8 cellular contexts compared by ENCODE assay signal in genomic region chr2:219175486-219175885, GRCh38. TPM values are rescaled to one million over a fixed set of nuclear protein-coding genes. Genes with fewer than 3 reads are reported as not detected.
DNase-seq lines count a peak whose midpoint lies in the region; FAIRE-seq and TF ChIP-seq lines count a peak whose summit lies in the region.

No MANE protein-coding gene starts in this region.

- H3K27ac ChIP-seq in SK-N-MC (no peak overlapping the region), skeletal muscle tissue (ENCODE audit: low read depth, low read length) (no peak overlapping the region)

- H3K4me3 ChIP-seq in SK-N-MC: peak overlapping the region; percentile 90
- peak overlapping the region; percentile 88 for H3K4me3 ChIP-seq in fibroblast of mammary gland (ENCODE audit: control insufficient read depth, low read depth, low read length)
- H3K4me3 ChIP-seq in skeletal muscle tissue (ENCODE audit: low read length in 3 of 3): peak overlapping the region; percentile 84 to 98 (median 96)

- DNase-seq in GM12892 (ENCODE audit: insufficient read length) (no peak), SK-N-MC (ENCODE audit: low read depth, low spot score) (no peak), fibroblast of mammary gland (ENCODE audit: low read depth) (no peak), NCI-H1417 treated with DMSO at 0.1 percent for 48 hours (lab: John Stamatoyannopoulos, UW) (no peak), NCI-H146 treated with DMSO at 0.1 percent for 48 hours (lab: John Stamatoyannopoulos, UW; ENCODE audit: unreplicated experiment) (no peak), posterior vena cava (ENCODE audit: low spot score) (no peak)
- no peak for DNase-seq in activated CD4-positive, alpha-beta T cell treated with anti-CD3 and anti-CD28 coated beads, Interleukin-2, amount 50 U/mL, for 1 hour

- intact Hi-C loops in posterior vena cava (cut with DNase I): loop anchor here in 1 of 2 donors (5.0 kb wide), 1 partner anchor 42 kb away; the partner anchor contains the start of gene ABCB6

- no peak for TF ChIP-seq POLR2A in GM12892 (IDR thresholded peaks at IDR 0.05; ENCODE audit: low read depth, low read length)

- H3K36me3 ChIP-seq in SK-N-MC (ENCODE audit: insufficient read depth, low read length) (peaks cover 14% of the 10 kb centered on the region), skeletal muscle tissue (ENCODE audit: control insufficient read depth in 3 of 3, insufficient read depth in 3 of 3, low read length in 3 of 3) (peaks cover 38 to 47% (median 40%) of the 10 kb centered on the region in 3 donors)

- no peaks in the 10 kb centered on the region for H3K27me3 ChIP-seq in skeletal muscle tissue (ENCODE audit: control insufficient read depth in 3 of 3, insufficient read depth in 3 of 3, low read length in 3 of 3)

- TF ChIP-seq CTCF in fibroblast of mammary gland (conservative IDR thresholded peaks at IDR 0.05; ENCODE audit: control insufficient read depth, insufficient read depth, low read depth, low read length): no peak

- H3K4me1 ChIP-seq in skeletal muscle tissue (ENCODE audit: control insufficient read depth in 3 of 3, insufficient read depth in 3 of 3, low read length in 3 of 3): peaks cover 34 to 43% (median 38%) of the 10 kb centered on the region in 3 donors

- H3K9me3 ChIP-seq in SK-N-MC (ENCODE audit: low read depth, low read length) (no peaks in the 10 kb centered on the region), skeletal muscle tissue (ENCODE audit: control insufficient read depth in 3 of 3, low read length in 3 of 3) (no peaks in the 10 kb centered on the region)

- H3K9ac ChIP-seq in SK-N-MC (ENCODE audit: insufficient read length): peak overlapping the region; percentile 84
- peak overlapping the region; percentile 80 to 99 (median 99) for H3K9ac ChIP-seq in skeletal muscle tissue (ENCODE audit: low read depth in 1 of 3, low read length in 3 of 3)

- peak; percentile 27 for FAIRE-seq in GM12892 (lab: Jason Lieb, UNC)

RNA-seq across cellular contexts. Expression of gene CNPPD1, which starts 1.2 kb away (rescaled TPM):
- polyA plus RNA-seq in GM12892 (2012; ENCODE audit: missing spikeins): 27.2 TPM
- 27.1 TPM for total RNA-seq in skeletal muscle tissue
- total RNA-seq in posterior vena cava: 10 to 100 TPM; 46.7 to 49.2 TPM

RNA-seq across cellular contexts. Expression of gene RETREG2, which starts 2.6 kb away (rescaled TPM):
- polyA plus RNA-seq in GM12892 (2012; ENCODE audit: missing spikeins): 20.2 TPM
- 35.5 TPM for total RNA-seq in skeletal muscle tissue
- total RNA-seq in posterior vena cava: 10 to 100 TPM; 54.4 to 56.8 TPM

RNA-seq across cellular contexts. Expression of gene SLC23A3, which starts 5.7 kb away (rescaled TPM):
- 0.68 TPM for polyA plus RNA-seq in GM12892 (2012; ENCODE audit: missing spikeins)
- total RNA-seq in skeletal muscle tissue (0.52 TPM), posterior vena cava (1 to 10 TPM in 1 of 2 donors, under 1 TPM in 1; 0.71 to 2.1 TPM)

RNA-seq across cellular contexts. Expression of gene NHEJ1, which starts 14.9 kb away (rescaled TPM):
- 11.1 TPM for polyA plus RNA-seq in GM12892 (2012; ENCODE audit: missing spikeins)
- total RNA-seq in skeletal muscle tissue (15.1 TPM), posterior vena cava (10 to 100 TPM in 1 of 2 donors, 1 to 10 TPM in 1; 8.9 to 11.6 TPM)

RNA-seq across cellular contexts. Expression of gene ZFAND2B, which starts 31.1 kb away (rescaled TPM):
- polyA plus RNA-seq in GM12892 (2012; ENCODE audit: missing spikeins): 21.2 TPM
- total RNA-seq in skeletal muscle tissue: 11.5 TPM
- 10 to 100 TPM; 33.8 to 34.7 TPM for total RNA-seq in posterior vena cava
